In the genomic region with DNA sequence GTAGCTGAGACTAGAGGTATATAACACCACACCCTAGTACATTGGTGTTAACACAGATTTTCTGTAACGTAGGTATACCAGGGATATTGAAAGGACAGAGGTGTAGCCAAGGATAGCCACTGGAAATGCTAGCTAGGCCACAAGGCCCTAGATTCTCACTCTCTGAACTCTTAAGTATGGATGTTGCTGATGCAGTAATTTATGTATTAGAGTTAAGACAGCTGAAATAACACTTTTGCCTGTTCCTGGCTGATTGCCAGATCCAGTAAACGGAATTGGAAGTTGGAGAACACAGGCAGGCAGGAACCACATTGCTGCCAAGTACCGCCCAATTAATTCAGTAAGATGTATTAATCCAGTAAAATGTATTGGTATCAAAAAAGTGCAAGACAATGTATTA, we compare ENCODE assay signal across 10 cellular contexts. TPM values are rescaled to one million over a fixed set of nuclear protein-coding genes. Genes with fewer than 3 reads are reported as not detected.
A peak's percentile ranks its signal among the peaks of the same experiment; 100 is the strongest.
DNase-seq lines count a peak whose midpoint lies in the region; ATAC-seq and TF ChIP-seq lines count a peak whose summit lies in the region.
"Had no signal": no experiment of that assay in that cellular context is flagged by ENCODE, and none has a peak within 500 bp of the region (broad histone marks: within the 10 kb centered on the region; RNA-seq: fewer than 3 reads in every experiment).

No MANE protein-coding gene starts in this region.

- TF ChIP-seq POLR2A in heart left ventricle (IDR thresholded peaks at IDR 0.05) (no peak), tibial nerve (IDR thresholded peaks at IDR 0.05) (no peak)

- DNase-seq in heart left ventricle (peak in 3 of 5 donors; percentile 25 to 38 (median 32)), Right ventricle myocardium superior (no peak), astrocyte of the hippocampus (ENCODE audit: low read depth, low spot score) (peak; percentile 24), iris pigment epithelial cell (ENCODE audit: low read depth) (peak; percentile 20), tibial nerve (ENCODE audit: low spot score in 2 of 2) (no peak), amygdala (lab: John Stamatoyannopoulos, UW) (no peak)
- DNase-seq: activated naive CD4-positive, alpha-beta T cell had no signal

- peak in 1 of 2 donors; percentile 10 for TF ChIP-seq EP300 in tibial nerve (IDR thresholded peaks at IDR 0.05)

- H3K27ac ChIP-seq in heart left ventricle (peak overlapping the region in 10 of 12 donors; percentile 27 to 98 (median 94)), tibial nerve (peak overlapping the region in 3 of 4 donors; percentile 2 to 96 (median 51))
- H3K27ac ChIP-seq: C4-2B had no signal

- no peak for TF ChIP-seq CTCF in heart left ventricle (IDR thresholded peaks at IDR 0.05)
- no peak for TF ChIP-seq CTCF in tibial nerve (IDR thresholded peaks at IDR 0.05)

- WGBS in heart left ventricle, 4 donors = 13 to 28% (median 20%) methylated on average over 3 of the region's 3 CpGs
- WGBS in tibial nerve, 2 donors = 21 to 29% methylated on average over 3 of the region's 3 CpGs

- H3K4me1 ChIP-seq in heart left ventricle = peaks cover 7 to 66% (median 52%) of the 10 kb centered on the region in 12 donors
- H3K4me1 ChIP-seq in tibial nerve = peaks cover 0 to 66% (median 25%) of the 10 kb centered on the region in 4 donors

- intact Hi-C loops in heart left ventricle (cut with DNase I) (loop anchor here in 3 of 10 donors (5.0 to 10.0 kb wide), 3 partner anchors 86 to 124 kb away; a partner anchor contains a TSS), Right ventricle myocardium superior (cut with DNase I) (no loop called here)

- ATAC-seq in heart left ventricle (no peak), Right ventricle myocardium superior (ENCODE audit: poor library complexity) (no peak), GM21515 (IDR thresholded peaks at IDR 0.05; ENCODE audit: unreplicated experiment) (no peak), GM21825 (IDR thresholded peaks at IDR 0.05; ENCODE audit: unreplicated experiment) (no peak)

- H3K4me3 ChIP-seq in heart left ventricle (peak overlapping the region in 9 of 12 donors; percentile 83 to 99 (median 91)), tibial nerve (peak overlapping the region in 1 of 4 donors; percentile 67)

- peaks cover 0 to 3% (median 0%) of the 10 kb centered on the region in 9 donors for H3K36me3 ChIP-seq in heart left ventricle
- H3K36me3 ChIP-seq in tibial nerve = no peaks in the 10 kb centered on the region

- no peaks in the 10 kb centered on the region for H3K27me3 ChIP-seq in heart left ventricle
- no peaks in the 10 kb centered on the region for H3K27me3 ChIP-seq in tibial nerve

- H3K9me3 ChIP-seq in heart left ventricle (no peaks in the 10 kb centered on the region), tibial nerve (no peaks in the 10 kb centered on the region)

RNA-seq across cellular contexts. Expression of a gene that starts 1.8 kb away (rescaled TPM):
- 100 to 1,000 TPM; 172 to 689 (median 257) TPM for total RNA-seq in heart left ventricle
- polyA plus RNA-seq in heart left ventricle = 100 to 1,000 TPM in 1 of 2 donors, 10 to 100 TPM in 1; 51.4 to 634 TPM
- total RNA-seq in Right ventricle myocardium superior = 165 TPM
- 10 to 100 TPM; 77.3 to 94.8 (median 90.0) TPM for total RNA-seq in tibial nerve

RNA-seq across cellular contexts. Expression of a gene that starts 34.6 kb away (rescaled TPM):
- not detected for total RNA-seq in heart left ventricle
- not detected for polyA plus RNA-seq in heart left ventricle
- total RNA-seq in Right ventricle myocardium superior = not detected
- not detected for total RNA-seq in tibial nerve

RNA-seq across cellular contexts. Expression of a gene that starts 50.8 kb away (rescaled TPM):
- total RNA-seq in heart left ventricle (10 to 100 TPM in 6 of 9 donors, 1 to 10 TPM in 3; 6.4 to 22.8 (median 10.4) TPM), Right ventricle myocardium superior (5.2 TPM), tibial nerve (10 to 100 TPM in 1 of 4 donors, 1 to 10 TPM in 3; 4.5 to 12.4 (median 7.2) TPM)
- polyA plus RNA-seq in heart left ventricle = 10 to 100 TPM in 1 of 2 donors, 1 to 10 TPM in 1; 9.0 to 13.9 TPM

Comparison
In these comparisons a context has a peak if more than half of its experiments do, and no peak if none do; other contexts are left out.
1. DNase-seq: peak in heart left ventricle (3 of 5), astrocyte of the hippocampus (single experiment) and iris pigment epithelial cell (single experiment); none in Right ventricle myocardium superior (single experiment), tibial nerve (0 of 2) and amygdala (0 of 56).